In the genomic region with DNA sequence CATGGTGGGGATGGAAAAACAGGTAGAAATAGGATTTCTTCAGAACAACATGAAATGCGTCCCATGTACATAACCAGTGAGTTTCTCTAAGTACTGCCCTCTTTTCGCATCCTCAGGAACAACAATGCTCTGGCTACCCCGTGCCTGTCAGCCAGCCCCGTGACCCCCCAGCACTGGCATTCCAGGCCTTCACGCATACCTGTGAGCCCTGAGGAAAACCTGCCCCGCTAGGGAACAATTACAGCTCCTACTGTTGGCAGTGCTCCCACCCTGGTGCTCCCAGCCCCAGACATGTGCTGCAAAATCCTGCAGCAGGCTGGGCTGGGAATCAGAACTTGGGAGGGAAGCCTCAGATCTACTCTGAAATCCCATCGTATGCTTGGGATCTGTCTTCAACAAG, we compare ENCODE assay signal across 8 cellular contexts. TPM values are rescaled to one million over a fixed set of nuclear protein-coding genes. Genes with fewer than 3 reads are reported as not detected.
DNase-seq lines count a peak whose midpoint lies in the region; ATAC-seq and TF ChIP-seq lines count a peak whose summit lies in the region.

No MANE protein-coding gene starts in this region.

- H3K4me3 ChIP-seq in AG04450 (ENCODE audit: low read depth, low read length) = no peak overlapping the region; the same call in 1 of the 2 replicates
- peak overlapping the region; percentile 97 for H3K4me3 ChIP-seq in MM.1S (ENCODE audit: low read length)
- H3K4me3 ChIP-seq in coronary artery = peak overlapping the region; percentile 90

- POLR2A ChIA-PET in AG04450 (lab: Yijun Ruan, JAX) = no interaction called here

- intact Hi-C loops in natural killer cell (cut with micrococcal nuclease) = loop anchor here (1.0 to 10.0 kb wide), 4 partner anchors 10 to 873 kb away; partner anchors contain the start of gene ACAA2

- peaks cover 64% of the 10 kb centered on the region for H3K4me1 ChIP-seq in MM.1S (ENCODE audit: low read length)

- DNase-seq in AG04450 (ENCODE audit: low read depth, low spot score) (no peak), MM.1S (peak; percentile 19), coronary artery (ENCODE audit: low spot score) (no peak), natural killer cell (no peak), COLO668 (lab: John Stamatoyannopoulos, UW; ENCODE audit: unreplicated experiment) (no peak), NCI-H2171 (lab: John Stamatoyannopoulos, UW) (no peak)

- H3K4me2 ChIP-seq in MM.1S (ENCODE audit: low read depth, low read length) = peak overlapping the region; percentile 99

- peak overlapping the region; percentile 95 for H3K9ac ChIP-seq in MM.1S (ENCODE audit: low read length)

- no peaks in the 10 kb centered on the region for H3K9me2 ChIP-seq in MM.1S (replicated peaks; ENCODE audit: insufficient read depth, low read length)

- peaks cover 25% of the 10 kb centered on the region; the same call in 1 of the 2 replicates for H4K20me1 ChIP-seq in MM.1S (ENCODE audit: insufficient read depth, low read length)

- no peaks in the 10 kb centered on the region for H3K9me3 Mint-ChIP-seq in natural killer cell

- peak overlapping the region; percentile 88 for H3K4me3 Mint-ChIP-seq in natural killer cell

- H3K27me3 Mint-ChIP-seq in natural killer cell (ENCODE audit: low read depth in 2 of 2) = no peaks in the 10 kb centered on the region

- CTCF ChIA-PET in AG04450 (lab: Charles Lee) = interaction anchor here (1.5 to 1.6 kb wide), 2 partner anchors 10 to 296 kb away, joined by 3 to 4 read pairs; no protein-coding TSS in a partner anchor

- peaks cover 3% of the 10 kb centered on the region for H3K36me3 Mint-ChIP-seq in natural killer cell

- H3K36me3 ChIP-seq in MM.1S (replicated peaks; ENCODE audit: insufficient read depth, low read length) = 0 out of 2 replicates have a peak, but pooled peaks cover 3% of the 10 kb centered on the region

- TF ChIP-seq CTCF in AG04450 (IDR thresholded peaks at IDR 0.05; ENCODE audit: low read depth, low read length) (no peak), MM.1S (IDR thresholded peaks at IDR 0.05; ENCODE audit: low read length) (no peak), coronary artery (IDR thresholded peaks at IDR 0.05) (no peak), natural killer cell (IDR thresholded peaks at IDR 0.05) (no peak)

- H2AFZ ChIP-seq in MM.1S (ENCODE audit: low read length) = no peak overlapping the region

- H3K4me1 Mint-ChIP-seq in natural killer cell = peaks cover 87 to 96% of the 10 kb centered on the region in 2 donors

- no peaks in the 10 kb centered on the region for H3K27me3 ChIP-seq in AG04450 (ENCODE audit: control insufficient read depth, insufficient read depth, low read length)
- H3K27me3 ChIP-seq in MM.1S (replicated peaks; ENCODE audit: insufficient read depth, low read length) = no peaks in the 10 kb centered on the region

- peaks cover 89% of the 10 kb centered on the region for H3F3A ChIP-seq in MM.1S (ENCODE audit: insufficient read depth, low read length)

- H3K27ac Mint-ChIP-seq in natural killer cell = peak overlapping the region; percentile 95 to 99

- peak overlapping the region; percentile 52 for H3K27ac ChIP-seq in AG04450 (ENCODE audit: low read depth, low read length)
- peak overlapping the region; percentile 97 for H3K27ac ChIP-seq in MM.1S (ENCODE audit: low read length)
- H3K27ac ChIP-seq in coronary artery = peak overlapping the region; percentile 94 to 98

- H3K9me3 ChIP-seq in AG04450 (ENCODE audit: control insufficient read depth, insufficient read depth, low read length) = no peaks in the 10 kb centered on the region
- H3K9me3 ChIP-seq in MM.1S (replicated peaks; ENCODE audit: insufficient read depth, low read length) = no peaks in the 10 kb centered on the region

- ATAC-seq in natural killer cell (no peak), GM21737 (IDR thresholded peaks at IDR 0.05; ENCODE audit: unreplicated experiment) (no peak), GM21825 (IDR thresholded peaks at IDR 0.05; ENCODE audit: unreplicated experiment) (no peak)

- peaks cover 100% of the 10 kb centered on the region for H3K79me2 ChIP-seq in MM.1S (ENCODE audit: low read length)

RNA-seq across cellular contexts. Expression of gene SMAD7, which starts 9.1 kb away (rescaled TPM):
- polyA plus RNA-seq in AG04450 (2011; rRNA removed) = 7.4 and 8.0 TPM in 2 replicates
- polyA minus RNA-seq in AG04450 (2011; rRNA and poly(A)+ RNA removed) = 19.6 and 24.1 TPM in 2 replicates
- total RNA-seq in natural killer cell = 100 to 1,000 TPM; 127 to 204 (median 182) TPM
